Comparison of ENCODE assay signal across 1 cellular context in genomic region chr5:41968153-41968723, GRCh38.
TF ChIP-seq lines count a peak whose summit lies in the region.

No MANE protein-coding gene starts in this region.

TF ChIP-seq in K562, 482 proteins besides CTCF, POLR2A, EP300 and RAD21:
- TF ChIP-seq ZBTB40 (IDR thresholded peaks at IDR 0.05) (peak; percentile 81), ZBTB40 (CRISPR knock-in tag; IDR thresholded peaks at IDR 0.05) (peak; percentile 84), HMGXB4 (CRISPR knock-in tag; IDR thresholded peaks at IDR 0.05) (no peak)
